25 cellular contexts compared by ENCODE assay signal in genomic region chr7:33539198-33539597, GRCh38.
"Had no signal": no experiment of that assay in that cellular context is flagged by ENCODE, and none has a peak within 500 bp of the region (broad histone marks: within the 10 kb centered on the region; RNA-seq: fewer than 3 reads in every experiment).

No MANE protein-coding gene starts in this region.

- H3K9me3 ChIP-seq: pancreas, psoas muscle, right atrium auricular region, testis, uterus had no signal

- H3K4me2 ChIP-seq: hepatocyte had no signal

- H3K79me2 ChIP-seq: hepatocyte had no signal

- ATAC-seq: effector memory CD8-positive, alpha-beta T cell; esophagus mucosa; pancreas; psoas muscle had no signal

- H3K4me1 ChIP-seq: adrenal gland, ascending aorta, pancreas, spleen, testis, uterus had no signal

- H2AFZ ChIP-seq: hepatocyte had no signal

- H3K27ac ChIP-seq: adrenal gland, ascending aorta, brain microvascular endothelial cell, hepatocyte, pancreas, psoas muscle, spleen, testis, uterus had no signal

- DNase-seq: activated CD4-positive, alpha-beta memory T cell treated with anti-CD3 and anti-CD28 coated beads, Interleukin-2, amount 10 ng/mL, durations not matched to agents 7 days and 5 days; activated CD4-positive, alpha-beta T cell treated with anti-CD3 and anti-CD28 coated beads for 48 hours; activated CD4-positive, CD25-positive, alpha-beta regulatory T cell; activated gamma-delta T cell treated with Interleukin-2 at 50 U/mL for 16 hours; adrenal gland; brain microvascular endothelial cell; caudate nucleus; effector memory CD8-positive, alpha-beta T cell; glutamatergic neuron; left ventricle myocardium inferior; mammary epithelial cell; pancreas; psoas muscle; spleen; stimulated activated CD4-positive, alpha-beta T cell treated with anti-CD3 and anti-CD28 coated beads, Interleukin-4, amount 100 ng/mL, for 1 hour; stimulated activated naive CD4-positive, alpha-beta T cell; testis; trophoblast cell; uterus had no signal

- H3K27ac Mint-ChIP-seq: activated CD4-positive, alpha-beta memory T cell treated with anti-CD3 and anti-CD28 coated beads, Interleukin-2, amount 10 ng/mL, durations not matched to agents 7 days and 5 days; activated naive CD8-positive, alpha-beta T cell; activated T-helper 1 cell treated with anti-CD3 and anti-CD28 coated beads, Interleukin-12 subunit alpha, Interleukin-12 subunit beta, Interleukin-2, Interleukin-4 antibody, amounts not matched to agents 30 ng/mL and 10 ng/mL and 1 ng/mL, durations not matched to agents 14 hours and 24 hours and 36 hours; effector memory CD8-positive, alpha-beta T cell had no signal

- H3K27me3 ChIP-seq: adrenal gland, ascending aorta, brain microvascular endothelial cell, hepatocyte, pancreas, right atrium auricular region, spleen, testis, uterus had no signal

- H3K36me3 ChIP-seq: adrenal gland, ascending aorta, brain microvascular endothelial cell, right atrium auricular region, uterus had no signal

- H3K4me3 ChIP-seq: adrenal gland, ascending aorta, hepatocyte, left ventricle myocardium inferior, pancreas, psoas muscle, right atrium auricular region, spleen, testis, uterus had no signal
